8 cellular contexts compared by ENCODE assay signal in the genomic region with DNA sequence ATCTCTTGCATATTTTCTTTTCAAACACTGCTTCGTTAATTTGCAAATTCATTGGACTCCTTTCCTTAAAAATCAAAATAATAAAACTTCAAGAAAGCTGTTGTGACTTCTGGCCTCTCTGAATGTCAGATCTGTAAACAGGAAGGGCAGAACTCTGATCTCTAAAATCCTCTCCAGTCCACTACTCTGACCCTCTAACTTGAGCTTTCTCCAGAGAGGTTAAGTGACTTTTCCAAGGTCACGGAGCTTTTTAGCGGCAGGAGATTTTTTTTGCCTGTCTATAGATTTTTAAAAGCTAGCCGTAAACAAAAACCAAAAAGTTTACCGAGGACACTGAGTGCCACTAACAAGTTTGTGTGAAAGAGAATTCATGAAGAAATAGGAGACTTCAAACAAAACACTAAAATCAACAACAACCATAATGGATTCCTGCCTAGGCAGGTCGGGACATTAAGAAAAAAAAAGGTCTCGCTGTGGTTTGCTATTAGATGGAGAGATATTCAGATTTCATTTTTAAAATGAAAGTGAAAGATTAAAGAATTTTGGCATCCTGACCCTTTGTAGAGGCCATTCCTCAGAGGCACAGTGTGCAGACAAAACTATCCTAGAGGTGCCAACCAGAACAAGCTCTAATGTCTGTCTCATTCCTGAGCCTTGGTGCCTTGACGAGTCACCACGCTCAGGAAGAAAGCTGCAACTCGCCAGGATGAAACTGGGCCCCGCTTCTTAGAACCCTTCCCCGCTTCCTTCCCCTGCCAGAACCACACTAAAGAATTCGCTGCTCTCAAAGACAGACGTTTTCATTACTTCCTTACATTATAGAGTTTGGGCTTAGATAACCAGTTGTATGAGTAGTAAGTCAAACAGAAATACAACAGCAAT.
DNase-seq lines count a peak whose midpoint lies in the region; ATAC-seq and TF ChIP-seq lines count a peak whose summit lies in the region.

No MANE protein-coding gene starts in this region.

- no peaks in the 10 kb centered on the region for H3K9me3 Mint-ChIP-seq in activated T-cell treated with anti-CD3 and anti-CD28 coated beads, Interleukin-2, amount 50 U/mL, for 72 hours

- no peaks in the 10 kb centered on the region for H3K27me3 Mint-ChIP-seq in activated T-cell treated with anti-CD3 and anti-CD28 coated beads, Interleukin-2, amount 50 U/mL, for 72 hours (ENCODE audit: low read depth)

- no peak overlapping the region for H3K27ac Mint-ChIP-seq in activated T-cell treated with anti-CD3 and anti-CD28 coated beads, Interleukin-2, amount 50 U/mL, for 72 hours

- no peak for TF ChIP-seq CTCF in AG10803 (conservative IDR thresholded peaks at IDR 0.05; ENCODE audit: low read length)

- H3K36me3 ChIP-seq in HUES6 (ENCODE audit: control insufficient read depth, insufficient read depth, low read length) (peaks cover 20% of the 10 kb centered on the region), stomach smooth muscle (ENCODE audit: control insufficient read depth in 2 of 2, insufficient read depth in 2 of 2, low read length in 2 of 2) (no peaks in the 10 kb centered on the region)

- H3K9ac ChIP-seq in HUES6 (ENCODE audit: low read length) (peak overlapping the region; percentile 99), stomach smooth muscle (ENCODE audit: low read length in 2 of 2) (peak overlapping the region; percentile 31 to 69)

- DNase-seq in AG10803 (ENCODE audit: low read depth) = peak; percentile 80
- peak; percentile 20 to 31 for DNase-seq in activated T-cell treated with anti-CD3 and anti-CD28 coated beads, Interleukin-2, amount 50 U/mL, for 72 hours
- no peak for DNase-seq in NCI-H1105 (lab: John Stamatoyannopoulos, UW)

- no peaks in the 10 kb centered on the region for H3K9me3 ChIP-seq in HUES6 (ENCODE audit: control insufficient read depth, insufficient read depth, low read depth, low read length)
- H3K9me3 ChIP-seq in stomach smooth muscle (ENCODE audit: control insufficient read depth in 2 of 2, low read length in 2 of 2) = no peaks in the 10 kb centered on the region

- H3K4me1 Mint-ChIP-seq in activated T-cell treated with anti-CD3 and anti-CD28 coated beads, Interleukin-2, amount 50 U/mL, for 72 hours (ENCODE audit: low read depth) = peaks cover 20% of the 10 kb centered on the region

- no peak overlapping the region for H3K4me3 Mint-ChIP-seq in activated T-cell treated with anti-CD3 and anti-CD28 coated beads, Interleukin-2, amount 50 U/mL, for 72 hours

- H3K27ac ChIP-seq in HUES6 (ENCODE audit: low read depth, low read length) (peak overlapping the region; percentile 99), stomach smooth muscle (ENCODE audit: low read length) (peak overlapping the region; percentile 73)

- H3K27me3 ChIP-seq in HUES6 (ENCODE audit: control insufficient read depth, insufficient read depth, low read length) = no peaks in the 10 kb centered on the region
- H3K27me3 ChIP-seq in stomach smooth muscle (ENCODE audit: control insufficient read depth in 1 of 2, insufficient read depth in 2 of 2, low read length in 2 of 2) = no peaks in the 10 kb centered on the region

- H3K4me1 ChIP-seq in HUES6 (ENCODE audit: control insufficient read depth, insufficient read depth, low read length) = peaks cover 30% of the 10 kb centered on the region
- peaks cover 8% of the 10 kb centered on the region for H3K4me1 ChIP-seq in stomach smooth muscle (ENCODE audit: control insufficient read depth, insufficient read depth, low read length)

- H3K4me3 ChIP-seq in AG10803 (ENCODE audit: low read length) = peak overlapping the region; percentile 50
- peak overlapping the region; percentile 72 for H3K4me3 ChIP-seq in HUES6 (ENCODE audit: low read depth, low read length)
- peak overlapping the region; percentile 86 for H3K4me3 ChIP-seq in iPS-11a (ENCODE audit: low read depth, low read length)
- peak overlapping the region; percentile 65 to 81 for H3K4me3 ChIP-seq in stomach smooth muscle (ENCODE audit: low read length in 2 of 2)

- peaks cover 0 to 2% of the 10 kb centered on the region in 2 donors for H3K36me3 Mint-ChIP-seq in activated T-cell treated with anti-CD3 and anti-CD28 coated beads, Interleukin-2, amount 50 U/mL, for 72 hours (ENCODE audit: insufficient read depth in 2 of 2)

- ATAC-seq in activated T-cell treated with anti-CD3 and anti-CD28 coated beads, Interleukin-2, amount 50 U/mL, for 72 hours (replicated peaks in 1 of 2) = peak in 1 of 2 donors; percentile 6
- ATAC-seq in GM21390 (IDR thresholded peaks at IDR 0.05; ENCODE audit: unreplicated experiment) (no peak), HG02642 (IDR thresholded peaks at IDR 0.05; ENCODE audit: poor library complexity, unreplicated experiment) (no peak)
